ENCODE assay signal across 8 cellular contexts in the genomic region with DNA sequence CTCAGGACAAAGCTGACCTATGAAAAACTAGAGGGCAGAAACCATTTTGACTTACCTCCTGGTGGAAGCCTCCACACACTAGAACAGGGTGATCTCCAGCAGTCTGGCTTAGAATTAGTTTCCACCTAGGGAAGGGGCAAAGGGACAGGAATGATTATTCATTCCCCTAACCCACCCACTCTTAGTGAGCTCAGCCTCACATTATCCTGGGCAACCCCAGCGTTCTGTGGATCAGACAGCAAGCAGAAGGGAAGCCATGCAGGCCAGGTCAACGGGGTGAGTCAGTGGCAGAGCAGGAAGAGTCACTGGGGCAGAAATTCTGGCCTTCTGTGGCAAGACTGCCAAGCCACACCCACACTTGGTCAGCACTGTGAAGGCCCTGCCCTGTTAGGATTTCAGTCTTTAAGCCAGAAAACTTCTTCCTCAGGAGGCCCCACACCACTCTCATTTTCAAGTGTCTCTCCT. TPM values are rescaled to one million over a fixed set of nuclear protein-coding genes. Genes with fewer than 3 reads are reported as not detected.
DNase-seq lines count a peak whose midpoint lies in the region; ATAC-seq and TF ChIP-seq lines count a peak whose summit lies in the region.

No MANE protein-coding gene starts in this region.

- POLR2A ChIA-PET in OCI-LY7 (lab: Charles Lee), result no interaction called here

- H3K36me3 ChIP-seq in OCI-LY7 (ENCODE audit: insufficient read depth, low read length) (peaks cover 54% of the 10 kb centered on the region), lung (ENCODE audit: control insufficient read depth in 2 of 2, insufficient read depth in 2 of 2, low read length in 2 of 2) (peaks cover 0 to 3% of the 10 kb centered on the region in 2 donors), tibial nerve (peaks cover 0 to 7% (median 0%) of the 10 kb centered on the region in 3 donors)

- H3K4me3 ChIP-seq in OCI-LY7 (ENCODE audit: low read depth, low read length, poor library complexity, severe bottlenecking) (no peak overlapping the region), coronary artery (peak overlapping the region; percentile 42), lung (no peak overlapping the region), tibial nerve (no peak overlapping the region)

- H3K27me3 ChIP-seq in lung (ENCODE audit: control insufficient read depth, insufficient read depth) (no peaks in the 10 kb centered on the region), tibial nerve (no peaks in the 10 kb centered on the region)

- H2AFZ ChIP-seq in OCI-LY7 (ENCODE audit: low read length), result no peak overlapping the region

- 0 to 4% methylated on average over 2 of the region's 2 CpGs for WGBS in lung, 2 donors
- 0% methylated on average over 2 of the region's 2 CpGs for WGBS in tibial nerve, 2 donors

- TF ChIP-seq CTCF in OCI-LY7 (conservative IDR thresholded peaks at IDR 0.05; ENCODE audit: low read length) (no peak), coronary artery (IDR thresholded peaks at IDR 0.05) (no peak), lung (IDR thresholded peaks at IDR 0.05; ENCODE audit: control extremely low read depth, extremely low read depth) (no peak), tibial nerve (IDR thresholded peaks at IDR 0.05) (no peak)

- peak; percentile 65 for ATAC-seq in GM21717 (IDR thresholded peaks at IDR 0.05; ENCODE audit: unreplicated experiment)
- peak; percentile 99 for ATAC-seq in lung (ENCODE audit: insufficient read depth, low FRiP score)
- ATAC-seq in GM18502 (IDR thresholded peaks at IDR 0.05; ENCODE audit: poor library complexity, unreplicated experiment), result no peak

- H3K4me1 ChIP-seq in OCI-LY7 (ENCODE audit: insufficient read depth, low read length, poor library complexity, severe bottlenecking) (peaks cover 30% of the 10 kb centered on the region), lung (ENCODE audit: control insufficient read depth in 2 of 2, insufficient read depth in 2 of 2, low read length in 2 of 2) (peaks cover 11 to 24% of the 10 kb centered on the region in 2 donors), tibial nerve (peaks cover 0 to 55% (median 24%) of the 10 kb centered on the region in 4 donors)

- H3K79me2 ChIP-seq in OCI-LY7 (ENCODE audit: insufficient read depth, low read depth, low read length), result peaks cover 48% of the 10 kb centered on the region

- peak in 1 of 2 donors; percentile 67 for TF ChIP-seq EP300 in tibial nerve (IDR thresholded peaks at IDR 0.05)

- no TSS peak for BruUV-seq in OCI-LY7 (replicated peaks; lab: Mats Ljungman, UMichigan)

- H3K4me2 ChIP-seq in OCI-LY7 (ENCODE audit: low read length), result peak overlapping the region; percentile 25; the same call in 1 of the 2 replicates

- H3K27ac ChIP-seq in OCI-LY7 (ENCODE audit: low read depth, low read length, poor library complexity, severe bottlenecking) (no peak overlapping the region), coronary artery (peak overlapping the region; percentile 68 to 87), lung (ENCODE audit: low read depth in 1 of 2, low read length in 1 of 2) (peak overlapping the region; percentile 82 to 97), tibial nerve (peak overlapping the region; percentile 10 to 94 (median 78))

- H4K20me1 ChIP-seq in OCI-LY7 (ENCODE audit: insufficient read depth, low read length), result peaks cover 22% of the 10 kb centered on the region

- no peaks in the 10 kb centered on the region for H3K9me3 ChIP-seq in OCI-LY7 (ENCODE audit: low read length)
- H3K9me3 ChIP-seq in lung (ENCODE audit: control insufficient read depth in 2 of 2, insufficient read depth in 1 of 2, low read length in 1 of 2), result no peaks in the 10 kb centered on the region
- no peaks in the 10 kb centered on the region for H3K9me3 ChIP-seq in tibial nerve

- intact Hi-C loops in OCI-LY7 (cut with micrococcal nuclease; ENCODE audit: unreplicated experiment), result no loop called here

- no peaks in the 10 kb centered on the region for H3K9me2 ChIP-seq in OCI-LY7 (ENCODE audit: insufficient read depth, low read length)

- DNase-seq in C1 segment of cervical spinal cord (lab: John Stamatoyannopoulos, UW) (peak in 9 of 14 donors; percentile 12 to 79 (median 40)), OCI-LY7 (ENCODE audit: low spot score) (no peak), coronary artery (ENCODE audit: low spot score) (peak; percentile 90), lung (ENCODE audit: low spot score) (peak; percentile 86), tibial nerve (ENCODE audit: low spot score in 2 of 2) (peak; percentile 67 to 79), NCI-H526 treated with DMSO at 0.1 percent for 48 hours (lab: John Stamatoyannopoulos, UW) (no peak)

- CTCF ChIA-PET in OCI-LY7 (lab: Charles Lee; ENCODE audit: unreplicated experiment), result interaction anchor here (0.5 kb wide), 1 partner anchor 74 kb away, joined by 3 read pairs; no protein-coding TSS in a partner anchor

- TF ChIP-seq POLR2A in tibial nerve (IDR thresholded peaks at IDR 0.05), result peak; percentile 11 to 28

RNA-seq across cellular contexts. Expression of a gene that starts 10.5 kb away (rescaled TPM):
- 159 and 160 TPM in 2 replicates for total RNA-seq in OCI-LY7 (2014; rRNA removed; shearing (Covaris generic))
- total RNA-seq in OCI-LY7 (2022), result 148 and 172 TPM in 2 replicates
- total RNA-seq in lung, result 100 to 1,000 TPM; 161 to 277 TPM
- 100 to 1,000 TPM in 1 of 2 donors, 10 to 100 TPM in 1; 79.9 to 166 TPM for polyA plus RNA-seq in lung
- total RNA-seq in tibial nerve, result 100 to 1,000 TPM; 345 to 650 (median 380) TPM

RNA-seq across cellular contexts. Expression of a gene that starts 10.8 kb away (rescaled TPM):
- 15.3 and 21.1 TPM in 2 replicates for total RNA-seq in OCI-LY7 (2014; rRNA removed; shearing (Covaris generic))
- total RNA-seq in OCI-LY7 (2022) (9.9 and 10.8 TPM in 2 replicates), lung (10 to 100 TPM; 28.7 to 29.6 TPM), tibial nerve (10 to 100 TPM in 1 of 4 donors, 1 to 10 TPM in 3; 7.3 to 10.8 (median 9.2) TPM)
- polyA plus RNA-seq in lung, result 10 to 100 TPM; 10.4 to 10.9 TPM

RNA-seq across cellular contexts. Expression of a gene that starts 33.3 kb away (rescaled TPM):
- total RNA-seq in OCI-LY7 (2014; rRNA removed; shearing (Covaris generic)), result 50.7 and 64.1 TPM in 2 replicates
- total RNA-seq in OCI-LY7 (2022) (58.6 and 61.8 TPM in 2 replicates), lung (100 to 1,000 TPM in 1 of 2 donors, 10 to 100 TPM in 1; 51.2 to 117 TPM), tibial nerve (100 to 1,000 TPM; 116 to 133 (median 128) TPM)
- polyA plus RNA-seq in lung, result 100 to 1,000 TPM; 104 to 231 TPM

RNA-seq across cellular contexts. Expression of a gene that starts 35.9 kb away (rescaled TPM):
- not detected in 2 replicates for total RNA-seq in OCI-LY7 (2014; rRNA removed; shearing (Covaris generic))
- total RNA-seq in OCI-LY7 (2022) (not detected in 2 replicates), lung (not detected), tibial nerve (not detected)
- not detected for polyA plus RNA-seq in lung

RNA-seq across cellular contexts. Expression of a gene that starts 42.7 kb away (rescaled TPM):
- 48.2 and 77.7 TPM in 2 replicates for total RNA-seq in OCI-LY7 (2014; rRNA removed; shearing (Covaris generic))
- total RNA-seq in OCI-LY7 (2022), result 61.2 and 62.4 TPM in 2 replicates
- total RNA-seq in lung, result 10 to 100 TPM; 11.3 to 45.4 TPM
- polyA plus RNA-seq in lung, result 10 to 100 TPM; 50.4 to 72.0 TPM
- 10 to 100 TPM; 20.8 to 36.7 (median 30.8) TPM for total RNA-seq in tibial nerve

Comparison
In these comparisons a context has a peak if more than half of its experiments do, and no peak if none do; other contexts are left out.
1. DNase-seq: peak in C1 segment of cervical spinal cord (9 of 14), coronary artery (single experiment), lung (single experiment) and tibial nerve (2 of 2); none in OCI-LY7 (single experiment) and NCI-H526 treated with DMSO at 0.1 percent for 48 hours (single experiment).